Comparison of ENCODE assay signal across 7 cellular contexts in genomic region chr11:108895579-108896480, GRCh38.
DNase-seq lines count a peak whose midpoint lies in the region; ATAC-seq and TF ChIP-seq lines count a peak whose summit lies in the region.

No MANE protein-coding gene starts in this region.

- ATAC-seq in GM21360 (IDR thresholded peaks at IDR 0.05; ENCODE audit: unreplicated experiment) = peak; percentile 78
- peak; percentile 83 for ATAC-seq in HG03521 (IDR thresholded peaks at IDR 0.05; ENCODE audit: unreplicated experiment)
- ATAC-seq in WTC11 = no peak
- ATAC-seq in HG02870 (IDR thresholded peaks at IDR 0.05; ENCODE audit: unreplicated experiment) = no peak

- peaks cover 20% of the 10 kb centered on the region for H3K36me3 Mint-ChIP-seq in WTC11

- TF ChIP-seq CTCF in WTC11 (IDR thresholded peaks at IDR 0.05) = no peak
- TF ChIP-seq CTCF in retinal pigment epithelial cell (conservative IDR thresholded peaks at IDR 0.05; ENCODE audit: low read depth, low read length) = no peak
- TF ChIP-seq CTCF in GM20000 (IDR thresholded peaks at IDR 0.05; ENCODE audit: extremely low read depth, missing control alignments) = no peak

- H3K27ac Mint-ChIP-seq in WTC11 = peak overlapping the region; percentile 28; the same call in 1 of the 2 replicates

- peaks cover 21% of the 10 kb centered on the region for H3K9me3 Mint-ChIP-seq in WTC11

- H3K4me3 ChIP-seq in retinal pigment epithelial cell (ENCODE audit: low read length) = peak overlapping the region; percentile 16

- DNase-seq in WTC11 (ENCODE audit: low spot score) (no peak), retinal pigment epithelial cell (ENCODE audit: low read depth) (no peak), GM20000 (ENCODE audit: low spot score) (no peak)
- DNase-seq in central memory CD4-positive, alpha-beta T cell = no peak

- no peak overlapping the region for H3K4me3 Mint-ChIP-seq in WTC11

- CTCF ChIA-PET in WTC11 (lab: Charles Lee) = no interaction called here

- peaks cover 56% of the 10 kb centered on the region for H3K4me1 Mint-ChIP-seq in WTC11

- H3K27me3 Mint-ChIP-seq in WTC11 (ENCODE audit: low read depth) = no peaks in the 10 kb centered on the region

- POLR2A ChIA-PET in WTC11 (lab: Charles Lee) = no interaction called here

TF ChIP-seq in WTC11, 78 proteins besides CTCF, POLR2A, EP300 and RAD21 (continues in another document):
- TF ChIP-seq GABPB1 (CRISPR knock-in tag; IDR thresholded peaks at IDR 0.05) = no peak
- TF ChIP-seq ZNF425 (CRISPR knock-in tag; conservative IDR thresholded peaks at IDR 0.05) = no peak
- TF ChIP-seq USF1 (CRISPR knock-in tag; IDR thresholded peaks at IDR 0.05) = no peak
- TF ChIP-seq TP53 (CRISPR knock-in tag; IDR thresholded peaks at IDR 0.05) = no peak
- no peak for TF ChIP-seq USF2 (CRISPR knock-in tag; IDR thresholded peaks at IDR 0.05)
- TF ChIP-seq IRF1 (CRISPR knock-in tag; IDR thresholded peaks at IDR 0.05) = no peak
- TF ChIP-seq ZNF423 (CRISPR knock-in tag; IDR thresholded peaks at IDR 0.05) = no peak
- no peak for TF ChIP-seq MAX (CRISPR knock-in tag; IDR thresholded peaks at IDR 0.05)
- no peak for TF ChIP-seq FOXP4 (CRISPR knock-in tag; IDR thresholded peaks at IDR 0.05)
- no peak for TF ChIP-seq JUN (CRISPR knock-in tag; IDR thresholded peaks at IDR 0.05)
- no peak for TF ChIP-seq ZSCAN18 (CRISPR knock-in tag; IDR thresholded peaks at IDR 0.05)
- TF ChIP-seq FOXK1 (CRISPR knock-in tag; IDR thresholded peaks at IDR 0.05) = no peak
- TF ChIP-seq ERG (CRISPR knock-in tag; IDR thresholded peaks at IDR 0.05) = no peak
- no peak for TF ChIP-seq HMGA2 (CRISPR knock-in tag; IDR thresholded peaks at IDR 0.05)
- no peak for TF ChIP-seq CDX4 (CRISPR knock-in tag; IDR thresholded peaks at IDR 0.05; ENCODE audit: borderline replicate concordance)

Comparison
In these comparisons a context has a peak if more than half of its experiments do, and no peak if none do; other contexts are left out.
1. ATAC-seq: peak in GM21360 (single experiment) and HG03521 (single experiment); none in WTC11 (single experiment) and HG02870 (single experiment).